8 cellular contexts compared by ENCODE assay signal in genomic region chr2:96321230-96322103, GRCh38. TPM values are rescaled to one million over a fixed set of nuclear protein-coding genes. Genes with fewer than 3 reads are reported as not detected.
DNase-seq lines count a peak whose midpoint lies in the region; ATAC-seq and TF ChIP-seq lines count a peak whose summit lies in the region.

No MANE protein-coding gene starts in this region.

- H3K36me3 ChIP-seq in ES-I3 (ENCODE audit: insufficient read depth, low read length) (no peaks in the 10 kb centered on the region), kidney epithelial cell (ENCODE audit: control insufficient read depth, insufficient read depth, low read length) (no peaks in the 10 kb centered on the region)

- H3K27me3 ChIP-seq in kidney epithelial cell (ENCODE audit: control insufficient read depth, insufficient read depth, low read length), result peaks cover 14% of the 10 kb centered on the region

- H3K4me3 ChIP-seq in kidney epithelial cell (ENCODE audit: low read depth, low read length), result peak overlapping the region; percentile 43

- H3K4me1 Mint-ChIP-seq in T-helper 17 cell, result peaks cover 43% of the 10 kb centered on the region

- H3K9ac ChIP-seq in ES-I3 (ENCODE audit: low read depth, low read length), result peak overlapping the region; percentile 64

- no peaks in the 10 kb centered on the region for H3K27me3 Mint-ChIP-seq in T-helper 17 cell

- H3K36me3 Mint-ChIP-seq in T-helper 17 cell (ENCODE audit: low read depth), result peaks cover 5% of the 10 kb centered on the region

- H3K4me1 ChIP-seq in ES-I3 (ENCODE audit: insufficient read depth, low read length), result peaks cover 9% of the 10 kb centered on the region; the same call in 1 of the 2 replicates

- peak; percentile 87 for DNase-seq in KBM-7
- peak; percentile 66 to 75 (median 73) for DNase-seq in T-helper 17 cell
- peak; percentile 48 for DNase-seq in astrocyte of the hippocampus (ENCODE audit: low read depth, low spot score)
- no peak for DNase-seq in kidney epithelial cell (ENCODE audit: low read depth)
- peak; percentile 74 for DNase-seq in stimulated activated CD4-positive, alpha-beta T cell treated with anti-CD3 and anti-CD28 coated beads, Interleukin-2, amount 100 ng/mL, for 4 hours (ENCODE audit: low read depth)
- DNase-seq in HCEC 1CT, result no peak

- ATAC-seq in GM21528 (IDR thresholded peaks at IDR 0.05; ENCODE audit: low FRiP score, unreplicated experiment) (peak; percentile 58), T-helper 17 cell (peak; percentile 79)

- peak overlapping the region; percentile 96 for H3K4me3 Mint-ChIP-seq in T-helper 17 cell

- in situ Hi-C loops in KBM-7 (cut with MboI; ENCODE audit: low pct_unique_long_range_greater_than_20kb, low sequenced_read_pairs), result no loop called here

- H3K9me3 ChIP-seq in ES-I3 (ENCODE audit: control insufficient read depth, insufficient read depth, low read length) (no peaks in the 10 kb centered on the region), T-helper 17 cell (ENCODE audit: control insufficient read depth, low read length, poor library complexity, severe bottlenecking) (no peaks in the 10 kb centered on the region)

- H3K27ac Mint-ChIP-seq in T-helper 17 cell, result peak overlapping the region; percentile 92

- TF ChIP-seq CTCF in kidney epithelial cell (IDR thresholded peaks at IDR 0.05; ENCODE audit: insufficient read depth, low read length, poor library complexity, severe bottlenecking), result no peak

RNA-seq across cellular contexts. Expression of gene ITPRIPL1, which starts 3.6 kb away (rescaled TPM):
- total RNA-seq in T-helper 17 cell (1 to 10 TPM; 6.6 to 9.9 TPM), kidney epithelial cell (5.1 and 5.5 TPM in 2 replicates)

RNA-seq across cellular contexts. Expression of gene NCAPH, which starts 14.1 kb away (rescaled TPM):
- total RNA-seq in T-helper 17 cell (1 to 10 TPM; 1.4 to 3.0 TPM), kidney epithelial cell (3.1 and 4.1 TPM in 2 replicates)

RNA-seq across cellular contexts. Expression of gene SNRNP200, which starts 16.1 kb away (rescaled TPM):
- total RNA-seq in T-helper 17 cell (100 to 1,000 TPM; 189 to 224 TPM), kidney epithelial cell (104 and 124 TPM in 2 replicates)

RNA-seq across cellular contexts. Expression of gene CIAO1, which starts 55.4 kb away (rescaled TPM):
- total RNA-seq in T-helper 17 cell (10 to 100 TPM; 60.0 to 61.5 TPM), kidney epithelial cell (73.7 and 114 TPM in 2 replicates)

RNA-seq across cellular contexts. Expression of gene TMEM127, which starts 55.7 kb away (rescaled TPM):
- total RNA-seq in T-helper 17 cell, result 10 to 100 TPM; 36.4 to 44.8 TPM
- total RNA-seq in kidney epithelial cell, result 54.9 and 63.5 TPM in 2 replicates

Comparison
In these comparisons a context has a peak if more than half of its experiments do, and no peak if none do; other contexts are left out.
1. DNase-seq: peak in KBM-7 (single experiment), T-helper 17 cell (3 of 3), astrocyte of the hippocampus (single experiment) and stimulated activated CD4-positive, alpha-beta T cell treated with anti-CD3 and anti-CD28 coated beads, Interleukin-2, amount 100 ng/mL, for 4 hours (single experiment); none in kidney epithelial cell (single experiment) and HCEC 1CT (single experiment).